20 cellular contexts compared by ENCODE assay signal in the genomic region with DNA sequence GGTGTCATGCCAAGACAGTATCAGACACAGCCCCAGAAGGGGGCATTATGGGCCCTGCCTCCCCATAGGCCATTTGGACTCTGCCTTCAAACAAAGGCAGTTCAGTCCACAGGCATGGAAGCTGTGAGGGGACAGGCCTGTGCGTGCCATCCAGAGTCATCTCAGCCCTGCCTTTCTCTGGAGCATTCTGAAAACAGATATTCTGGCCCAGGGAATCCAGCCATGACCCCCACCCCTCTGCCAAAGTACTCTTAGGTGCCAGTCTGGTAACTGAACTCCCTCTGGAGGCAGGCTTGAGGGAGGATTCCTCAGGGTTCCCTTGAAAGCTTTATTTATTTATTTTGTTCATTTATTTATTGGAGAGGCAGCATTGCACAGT. TPM values are rescaled to one million over a fixed set of nuclear protein-coding genes. Genes with fewer than 3 reads are reported as not detected.
DNase-seq lines count a peak whose midpoint lies in the region; ATAC-seq and TF ChIP-seq lines count a peak whose summit lies in the region.
"Had no signal": no experiment of that assay in that cellular context is flagged by ENCODE, and none has a peak within 500 bp of the region (broad histone marks: within the 10 kb centered on the region; RNA-seq: fewer than 3 reads in every experiment).

No MANE protein-coding gene starts in this region.

- no peaks in the 10 kb centered on the region for H3K27me3 Mint-ChIP-seq in activated T-cell treated with anti-CD3 and anti-CD28 coated beads, Interleukin-2, amount 50 U/mL, for 72 hours (ENCODE audit: low read depth)
- H3K27me3 Mint-ChIP-seq in activated CD8-positive, alpha-beta T cell treated with anti-CD3 and anti-CD28 coated beads for 36 hours = no peaks in the 10 kb centered on the region

- TF ChIP-seq POLR2A in transverse colon (IDR thresholded peaks at IDR 0.05) = peak; percentile 24

- intact Hi-C loops in activated CD8-positive, alpha-beta T cell treated with anti-CD3 and anti-CD28 coated beads for 36 hours (cut with micrococcal nuclease) = loop anchor here (1.0 to 5.0 kb wide), 2 partner anchors 15 to 49 kb away; partner anchors contain the start of gene IL10RA
- intact Hi-C loops in transverse colon (cut with DNase I; ENCODE audit: low total_unique reads) = no loop called here

- no peaks in the 10 kb centered on the region for H3K27me3 ChIP-seq in transverse colon

- peaks cover 8 to 21% (median 9%) of the 10 kb centered on the region in 4 donors for H3K4me1 ChIP-seq in transverse colon

- TF ChIP-seq CTCF in activated CD8-positive, alpha-beta T cell treated with anti-CD3 and anti-CD28 coated beads for 36 hours (IDR thresholded peaks at IDR 0.05) = no peak
- TF ChIP-seq CTCF in transverse colon (IDR thresholded peaks at IDR 0.05) = no peak

- POLR2A ChIA-PET in activated CD8-positive, alpha-beta T cell treated with anti-CD3 and anti-CD28 coated beads for 36 hours (lab: Charles Lee) = interaction anchor here (1.0 to 33.1 kb wide), 18 partner anchors 10 to 769 kb away, joined by 3 to 710 read pairs (median 7); partner anchors contain the start of genes IL10RA and PCSK7

- H3K27ac Mint-ChIP-seq in activated T-cell treated with anti-CD3 and anti-CD28 coated beads, Interleukin-2, amount 50 U/mL, for 72 hours = peak overlapping the region; percentile 100
- peak overlapping the region; percentile 99 for H3K27ac Mint-ChIP-seq in activated CD8-positive, alpha-beta T cell treated with anti-CD3 and anti-CD28 coated beads for 36 hours

- H3K9me3 Mint-ChIP-seq in activated T-cell treated with anti-CD3 and anti-CD28 coated beads, Interleukin-2, amount 50 U/mL, for 72 hours = peaks cover 10 to 14% of the 10 kb centered on the region in 2 donors
- H3K9me3 Mint-ChIP-seq in activated CD8-positive, alpha-beta T cell treated with anti-CD3 and anti-CD28 coated beads for 36 hours = peaks cover 15% of the 10 kb centered on the region

- peak overlapping the region in 2 of 4 donors; percentile 72 to 82 for H3K27ac ChIP-seq in transverse colon
- no peak overlapping the region for H3K27ac ChIP-seq in caudate nucleus (ENCODE audit: low read depth, low read length)
- H3K27ac ChIP-seq: SK-N-MC had no signal

- no peak overlapping the region for H3K4me3 ChIP-seq in transverse colon
- H3K4me3 ChIP-seq: SK-N-MC had no signal

- H3K36me3 Mint-ChIP-seq in activated T-cell treated with anti-CD3 and anti-CD28 coated beads, Interleukin-2, amount 50 U/mL, for 72 hours (ENCODE audit: insufficient read depth in 2 of 2) = peaks cover 25 to 39% of the 10 kb centered on the region in 2 donors
- peaks cover 65% of the 10 kb centered on the region for H3K36me3 Mint-ChIP-seq in activated CD8-positive, alpha-beta T cell treated with anti-CD3 and anti-CD28 coated beads for 36 hours (ENCODE audit: low read depth)

- H3K4me3 Mint-ChIP-seq in activated T-cell treated with anti-CD3 and anti-CD28 coated beads, Interleukin-2, amount 50 U/mL, for 72 hours = peak overlapping the region in 1 of 2 donors; percentile 96
- H3K4me3 Mint-ChIP-seq in activated CD8-positive, alpha-beta T cell treated with anti-CD3 and anti-CD28 coated beads for 36 hours = no peak overlapping the region

- 100% methylated on average over 1 of the region's 1 CpG; no CpG with 5 or more reads in 1 of the 2 donors for WGBS in transverse colon (ENCODE audit: low coverage in 1 of 2), 2 donors

- DNase-seq in activated T-cell treated with anti-CD3 and anti-CD28 coated beads, Interleukin-2, amount 50 U/mL, for 72 hours = peak in 1 of 2 donors; percentile 25
- no peak for DNase-seq in activated T-cell treated with anti-CD3 and anti-CD28 coated beads, Interleukin-2, amount 50 U/mL, for 1 hour
- no peak for DNase-seq in activated CD8-positive, alpha-beta T cell treated with anti-CD3 and anti-CD28 coated beads for 36 hours
- DNase-seq in islet precursor cell = peak; percentile 27
- no peak for DNase-seq in transverse colon
- no peak for DNase-seq in caudate nucleus (lab: John Stamatoyannopoulos, UW)
- no peak for DNase-seq in NCI-H1694 treated with DMSO at 0.1 percent for 48 hours (lab: John Stamatoyannopoulos, UW)
- DNase-seq: ACHN; activated effector memory CD4-positive, alpha-beta T cell treated with Interleukin-2 at 50 U/mL for 16 hours; cerebellar nuclear complex; DMS79 treated with DMSO at 0.1 percent for 48 hours; Kasumi-1; kidney glomerular epithelial cell; midbrain; NCI-H2171; stimulated activated naive CD4-positive, alpha-beta T cell; trophoblast cell had no signal

- peaks cover 95% of the 10 kb centered on the region for H3K4me1 Mint-ChIP-seq in activated T-cell treated with anti-CD3 and anti-CD28 coated beads, Interleukin-2, amount 50 U/mL, for 72 hours (ENCODE audit: low read depth)
- peaks cover 88% of the 10 kb centered on the region for H3K4me1 Mint-ChIP-seq in activated CD8-positive, alpha-beta T cell treated with anti-CD3 and anti-CD28 coated beads for 36 hours (ENCODE audit: low read depth)

- H3K36me3 ChIP-seq in transverse colon = no peaks in the 10 kb centered on the region

- H3K9me3 ChIP-seq in transverse colon = no peaks in the 10 kb centered on the region

- no peak for ATAC-seq in activated T-cell treated with anti-CD3 and anti-CD28 coated beads, Interleukin-2, amount 50 U/mL, for 72 hours (replicated peaks in 1 of 2)
- ATAC-seq in activated CD8-positive, alpha-beta T cell treated with anti-CD3 and anti-CD28 coated beads for 36 hours = no peak
- no peak for ATAC-seq in GM19351 (IDR thresholded peaks at IDR 0.05; ENCODE audit: unreplicated experiment)

- CTCF ChIA-PET in activated CD8-positive, alpha-beta T cell treated with anti-CD3 and anti-CD28 coated beads for 36 hours (lab: Charles Lee) = interaction anchor here (0.7 to 31.9 kb wide), 10 partner anchors 12 to 185 kb away, joined by 3 to 386 read pairs (median 12); partner anchors contain the start of gene IL10RA

- no peak for TF ChIP-seq EP300 in transverse colon (IDR thresholded peaks at IDR 0.05; ENCODE audit: low read depth)

- in situ Hi-C loops in transverse colon (cut with MboI; ENCODE audit: low pct_ligation_motif_present in 1 of 4, low pct_unique_long_range_greater_than_20kb in 1 of 4, low sequenced_read_pairs in 3 of 4) = no loop called here

RNA-seq across cellular contexts. Expression of gene IL10RA, which starts 14.6 kb away (rescaled TPM):
- total RNA-seq in activated T-cell treated with anti-CD3 and anti-CD28 coated beads, Interleukin-2, amount 50 U/mL, for 72 hours = 100 to 1,000 TPM in 1 of 2 donors, 10 to 100 TPM in 1; 79.6 to 123 TPM
- 10 to 100 TPM; 73.3 to 80.9 TPM for total RNA-seq in activated CD8-positive, alpha-beta T cell treated with anti-CD3 and anti-CD28 coated beads for 36 hours
- 10 to 100 TPM in 3 of 4 donors, 1 to 10 TPM in 1; 2.8 to 25.4 (median 18.4) TPM for total RNA-seq in transverse colon
- total RNA-seq: HT1080 had no signal
